ENCODE assay signal across 6 cellular contexts in the genomic region with DNA sequence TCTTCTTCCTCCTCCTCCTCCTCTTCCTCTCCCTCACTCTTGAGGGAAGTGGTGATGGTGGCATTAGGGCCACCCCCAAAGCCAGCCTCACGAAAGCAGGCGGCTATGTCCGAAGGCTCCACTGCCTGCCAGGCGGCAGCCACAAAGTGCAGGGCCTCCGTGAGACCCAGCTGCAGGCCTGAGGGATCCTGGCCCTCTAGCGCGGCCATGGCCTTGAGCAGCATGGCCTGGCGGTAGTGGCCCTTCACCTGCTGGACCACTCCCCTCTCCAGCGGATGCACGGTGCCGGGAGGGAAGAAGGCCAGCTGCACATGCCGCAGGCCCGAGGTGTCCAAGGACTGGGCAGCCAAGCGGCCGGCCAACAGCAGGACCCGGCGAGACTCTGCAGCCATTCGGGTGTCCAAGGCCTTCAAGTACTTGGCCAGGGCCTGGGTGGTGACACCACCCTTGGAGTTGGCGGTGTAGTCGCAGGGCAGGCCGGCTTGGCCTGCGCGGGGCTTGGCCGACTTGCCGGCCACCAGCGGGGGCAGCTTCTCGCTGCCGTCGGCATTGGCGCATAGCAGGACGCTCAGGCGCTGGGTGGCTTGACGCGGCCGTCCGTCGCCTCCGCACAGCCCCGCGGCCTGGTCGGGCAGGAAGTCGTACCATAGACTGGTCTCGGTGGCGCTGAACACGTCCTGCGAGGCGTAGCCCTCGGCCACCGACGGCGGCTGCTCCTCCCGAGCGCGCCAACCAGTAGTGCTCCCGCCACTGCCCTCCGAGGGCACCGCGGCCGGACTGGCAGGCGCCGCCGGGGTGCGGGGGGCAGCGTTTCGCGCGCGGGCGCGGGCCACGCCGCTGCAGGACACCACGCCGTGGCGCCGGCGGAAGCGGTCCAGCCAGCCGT. TPM values are rescaled to one million over a fixed set of nuclear protein-coding genes. Genes with fewer than 3 reads are reported as not detected.
A peak's percentile ranks its signal among the peaks of the same experiment; 100 is the strongest.
DNase-seq lines count a peak whose midpoint lies in the region; ATAC-seq and TF ChIP-seq lines count a peak whose summit lies in the region.

No MANE protein-coding gene starts in this region.

- H3K9me3 ChIP-seq in OCI-LY7 (ENCODE audit: low read length) (no peaks in the 10 kb centered on the region), right atrium auricular region (no peaks in the 10 kb centered on the region), vagina (no peaks in the 10 kb centered on the region)

- POLR2A ChIA-PET in OCI-LY7 (lab: Charles Lee), result interaction anchor here (0.7 to 3.2 kb wide), 2 partner anchors 35 to 60 kb away, joined by 6 to 16 read pairs; a partner anchor contains a TSS

- H3K4me2 ChIP-seq in OCI-LY7 (ENCODE audit: low read length), result peak overlapping the region; percentile 65

- H3K79me2 ChIP-seq in ACC112 (ENCODE audit: control insufficient read depth, insufficient read depth, low read length, unreplicated experiment), result peaks cover 32% of the 10 kb centered on the region
- peaks cover 15% of the 10 kb centered on the region; the same call in 1 of the 2 replicates for H3K79me2 ChIP-seq in OCI-LY7 (ENCODE audit: insufficient read depth, low read depth, low read length)

- TF ChIP-seq POLR2A in vagina (IDR thresholded peaks at IDR 0.05), result no peak

- DNase-seq in OCI-LY7 (ENCODE audit: low spot score), result no peak
- no peak for DNase-seq in right atrium auricular region (ENCODE audit: low spot score)
- peak in 1 of 2 donors; percentile 87 for DNase-seq in vagina (ENCODE audit: extremely low spot score in 2 of 2)
- DNase-seq in NCI-H1930 (lab: John Stamatoyannopoulos, UW), result no peak

- no peaks in the 10 kb centered on the region for H3K27me3 ChIP-seq in ACC112 (ENCODE audit: insufficient read depth, low read length)
- H3K27me3 ChIP-seq in right atrium auricular region, result no peaks in the 10 kb centered on the region
- no peaks in the 10 kb centered on the region for H3K27me3 ChIP-seq in vagina

- H3K9me2 ChIP-seq in OCI-LY7 (ENCODE audit: insufficient read depth, low read length), result no peaks in the 10 kb centered on the region

- H3K27ac ChIP-seq in ACC112 (ENCODE audit: low read depth, low read length) (peak overlapping the region; percentile 60), OCI-LY7 (ENCODE audit: low read depth, low read length, poor library complexity, severe bottlenecking) (no peak overlapping the region), right atrium auricular region (peak overlapping the region; percentile 74 to 87), vagina (peak overlapping the region; percentile 80)

- no peaks in the 10 kb centered on the region; the same call in 1 of the 2 replicates for H4K20me1 ChIP-seq in OCI-LY7 (ENCODE audit: insufficient read depth, low read length)

- H3K4me3 ChIP-seq in ACC112 (ENCODE audit: low read depth, low read length) (peak overlapping the region; percentile 98), OCI-LY7 (ENCODE audit: low read depth, low read length, poor library complexity, severe bottlenecking) (peak overlapping the region; percentile 71), right atrium auricular region (peak overlapping the region; percentile 45 to 64), vagina (peak overlapping the region; percentile 62 to 68)

- TF ChIP-seq CTCF in OCI-LY7 (conservative IDR thresholded peaks at IDR 0.05; ENCODE audit: low read length) (no peak), right atrium auricular region (IDR thresholded peaks at IDR 0.05) (no peak), vagina (IDR thresholded peaks at IDR 0.05) (no peak)

- H3K36me3 ChIP-seq in ACC112 (ENCODE audit: insufficient read depth, low read length) (peaks cover 2% of the 10 kb centered on the region; the same call in 1 of the 2 replicates), OCI-LY7 (ENCODE audit: insufficient read depth, low read length) (no peaks in the 10 kb centered on the region; the same call in 1 of the 2 replicates), right atrium auricular region (peaks cover 6% of the 10 kb centered on the region), vagina (peaks cover 0 to 6% of the 10 kb centered on the region in 2 donors)

- H2AFZ ChIP-seq in ACC112 (ENCODE audit: low read length, unreplicated experiment) (no peak overlapping the region), OCI-LY7 (ENCODE audit: low read length) (no peak overlapping the region)

- CTCF ChIA-PET in OCI-LY7 (lab: Charles Lee; ENCODE audit: unreplicated experiment), result interaction anchor here (0.7 to 1.7 kb wide), 2 partner anchors 34 to 71 kb away, joined by 3 to 4 read pairs; a partner anchor contains a TSS

- no peak for ATAC-seq in GM21390 (IDR thresholded peaks at IDR 0.05; ENCODE audit: unreplicated experiment)

- intact Hi-C loops in OCI-LY7 (cut with micrococcal nuclease; ENCODE audit: unreplicated experiment) (loop anchor here (2.0 kb wide), 2 partner anchors 103 to 299 kb away; a partner anchor contains a TSS), vagina (cut with DNase I) (loop anchor here (2.0 kb wide), 1 partner anchor 33 kb away; no protein-coding TSS in a partner anchor)

- H3K4me1 ChIP-seq in ACC112 (ENCODE audit: control insufficient read depth, insufficient read depth, low read length, unreplicated experiment), result peaks cover 36% of the 10 kb centered on the region
- peaks cover 36% of the 10 kb centered on the region for H3K4me1 ChIP-seq in OCI-LY7 (ENCODE audit: insufficient read depth, low read length, poor library complexity, severe bottlenecking)
- H3K4me1 ChIP-seq in right atrium auricular region, result peaks cover 0 to 45% of the 10 kb centered on the region in 2 donors
- peaks cover 67% of the 10 kb centered on the region for H3K4me1 ChIP-seq in vagina

- BruUV-seq in OCI-LY7 (replicated peaks; lab: Mats Ljungman, UMichigan), result no TSS peak

RNA-seq across cellular contexts. Expression of a gene that starts 1.1 kb away (rescaled TPM):
- 32.5 and 39.1 TPM in 2 replicates for total RNA-seq in OCI-LY7 (2014; rRNA removed; shearing (Covaris generic))
- total RNA-seq in OCI-LY7 (2022) (31.2 and 34.8 TPM in 2 replicates), right atrium auricular region (10 to 100 TPM; 49.1 to 77.1 TPM), vagina (62.9 TPM)

RNA-seq across cellular contexts. Expression of a gene that starts 4.2 kb away (rescaled TPM):
- total RNA-seq in OCI-LY7 (2014; rRNA removed; shearing (Covaris generic)), result 0.09 and 0.10 TPM in 2 replicates
- total RNA-seq in OCI-LY7 (2022) (0.27 TPM in 1 of 2 replicates, not detected in the other), right atrium auricular region (under 1 TPM in 1 of 2 donors, not detected in 1; 0.31 TPM), vagina (not detected)

RNA-seq across cellular contexts. Expression of a gene that starts 10.6 kb away (rescaled TPM):
- total RNA-seq in OCI-LY7 (2014; rRNA removed; shearing (Covaris generic)), result 86.1 and 89.2 TPM in 2 replicates
- total RNA-seq in OCI-LY7 (2022) (119 and 147 TPM in 2 replicates), right atrium auricular region (10 to 100 TPM; 10.4 to 11.4 TPM), vagina (26.5 TPM)

RNA-seq across cellular contexts. Expression of a gene that starts 17.9 kb away (rescaled TPM):
- 62.1 and 66.7 TPM in 2 replicates for total RNA-seq in OCI-LY7 (2014; rRNA removed; shearing (Covaris generic))
- total RNA-seq in OCI-LY7 (2022) (58.7 and 64.4 TPM in 2 replicates), right atrium auricular region (10 to 100 TPM; 10.8 to 11.2 TPM), vagina (16.0 TPM)

RNA-seq across cellular contexts. Expression of a gene that starts 34.9 kb away (rescaled TPM):
- total RNA-seq in OCI-LY7 (2014; rRNA removed; shearing (Covaris generic)), result 6.2 and 9.8 TPM in 2 replicates
- 9.9 and 12.1 TPM in 2 replicates for total RNA-seq in OCI-LY7 (2022)
- 10 to 100 TPM; 14.6 to 17.3 TPM for total RNA-seq in right atrium auricular region
- total RNA-seq in vagina, result 6.1 TPM
